Comparison of ENCODE assay signal across 7 cellular contexts in genomic region chr2:17930773-17931172, GRCh38. TPM values are rescaled to one million over a fixed set of nuclear protein-coding genes. Genes with fewer than 3 reads are reported as not detected.
"Had no signal": no experiment of that assay in that cellular context is flagged by ENCODE, and none has a peak within 500 bp of the region (broad histone marks: within the 10 kb centered on the region; RNA-seq: fewer than 3 reads in every experiment).

No MANE protein-coding gene starts in this region.

- H3K27ac ChIP-seq: HL-60 had no signal

- H3K4me3 ChIP-seq: K562 had no signal

- ATAC-seq: HepG2, K562 had no signal

- H3K36me3 Mint-ChIP-seq: IgD-negative memory B cell had no signal

- H3K27ac Mint-ChIP-seq: IgD-negative memory B cell had no signal

- H3K4me3 Mint-ChIP-seq: IgD-negative memory B cell had no signal

- DNase-seq: IMR-90, KBM-7 had no signal

RNA-seq across cellular contexts. Expression of gene KCNS3, which starts 52.3 kb away (rescaled TPM):
- total RNA-seq: HepG2, HT-29 had no signal
